In the genomic region with DNA sequence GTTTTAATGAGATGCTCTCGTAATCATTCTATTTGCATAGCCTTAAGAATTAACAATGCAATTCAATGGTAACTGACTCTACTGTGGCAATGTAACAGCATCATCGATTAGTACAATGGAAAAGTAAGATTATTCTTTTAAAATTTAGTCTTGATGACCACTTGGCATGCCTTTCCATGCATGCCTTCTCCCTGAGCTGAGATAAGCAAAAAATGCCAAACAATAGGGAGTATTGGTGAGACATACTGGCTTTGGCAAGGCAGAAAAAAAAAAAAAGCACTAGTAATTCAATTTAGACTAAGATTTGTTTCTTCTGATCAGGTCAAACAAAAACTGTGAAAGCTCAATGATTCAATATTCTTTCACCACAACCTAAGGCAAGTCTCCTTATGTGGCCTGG, we compare ENCODE assay signal across 14 cellular contexts.
"Had no signal": no experiment of that assay in that cellular context is flagged by ENCODE, and none has a peak within 500 bp of the region (broad histone marks: within the 10 kb centered on the region; RNA-seq: fewer than 3 reads in every experiment).

No MANE protein-coding gene starts in this region.

- H3K4me1 ChIP-seq: foreskin keratinocyte, prostate gland, SJCRH30 had no signal

- H3K36me3 ChIP-seq: prostate gland, SJCRH30, upper lobe of left lung had no signal

- H3K4me3 ChIP-seq: lung, prostate gland, SJCRH30, upper lobe of left lung had no signal

- DNase-seq: activated CD4-positive, alpha-beta T cell treated with anti-CD3 and anti-CD28 coated beads for 4 hours; activated CD8-positive, alpha-beta memory T cell treated with anti-CD3 and anti-CD28 coated beads, Interleukin-2, amount 50 U/mL, for 4 hours; activated CD8-positive, alpha-beta T cell treated with anti-CD3 and anti-CD28 coated beads for 36 hours; activated T-cell treated with anti-CD3 and anti-CD28 coated beads, Interleukin-2, amount 50 U/mL, for 72 hours; foreskin keratinocyte; nucleus accumbens; stimulated activated CD4-positive, alpha-beta T cell treated with anti-CD3 and anti-CD28 coated beads, Interleukin-2, amount 100 ng/mL, for 48 hours; T1000; upper lobe of left lung had no signal

- H3K9me3 ChIP-seq: prostate gland, SJCRH30, upper lobe of left lung had no signal

- H3K27ac ChIP-seq: foreskin keratinocyte, prostate gland, SJCRH30, upper lobe of left lung, VCaP had no signal

- ATAC-seq: activated T-cell treated with anti-CD3 and anti-CD28 coated beads, Interleukin-2, amount 50 U/mL, for 72 hours; foreskin keratinocyte; naive thymus-derived CD8-positive, alpha-beta T cell had no signal

- H3K27me3 ChIP-seq: foreskin keratinocyte, SJCRH30, upper lobe of left lung had no signal
